Comparison of ENCODE assay signal across 27 cellular contexts in genomic region chr20:63303095-63303666, GRCh38. TPM values are rescaled to one million over a fixed set of nuclear protein-coding genes. Genes with fewer than 3 reads are reported as not detected.
DNase-seq lines count a peak whose midpoint lies in the region; ATAC-seq, FAIRE-seq and TF ChIP-seq lines count a peak whose summit lies in the region.
"Had no signal": no experiment of that assay in that cellular context is flagged by ENCODE, and none has a peak within 500 bp of the region (broad histone marks: within the 10 kb centered on the region; RNA-seq: fewer than 3 reads in every experiment).

No MANE protein-coding gene starts in this region.

- no peak overlapping the region for H2BK12ac ChIP-seq in neuronal stem cell (ENCODE audit: low read length)

- H3K79me1 ChIP-seq in neuronal stem cell (ENCODE audit: low read depth, low read length): no peaks in the 10 kb centered on the region

- H2BK120ac ChIP-seq in neuronal stem cell (ENCODE audit: low read depth, low read length): no peak overlapping the region

- no peak overlapping the region for H3K4ac ChIP-seq in neuronal stem cell (ENCODE audit: low read length)

- H3K4me1 ChIP-seq in HEK293 (ENCODE audit: control insufficient read depth, insufficient read depth, low read length): no peaks in the 10 kb centered on the region
- H3K4me1 ChIP-seq in neuronal stem cell (ENCODE audit: control insufficient read depth in 2 of 2, insufficient read depth in 1 of 2, low read depth in 1 of 2, low read length in 2 of 2): no peaks in the 10 kb centered on the region
- H3K4me1 ChIP-seq: BE2C had no signal

- H2AFZ ChIP-seq in neuronal stem cell (ENCODE audit: low read length): no peak overlapping the region

- no peak for TF ChIP-seq CTCF in HEK293 (tag by site-specific recombination; IDR thresholded peaks at IDR 0.05)

- H2BK15ac ChIP-seq in neuronal stem cell (ENCODE audit: low read length): no peak overlapping the region

- peak; percentile 90 for FAIRE-seq in HTR-8/SVneo (lab: Jason Lieb, UNC)
- FAIRE-seq: A204.1, GM12878, GM12892, GM18507 had no signal

- no peak overlapping the region for H3K9ac ChIP-seq in neuronal stem cell (ENCODE audit: low read depth, low read length, poor library complexity)
- H3K9ac ChIP-seq: BLaER1 had no signal

- H3K9me3 ChIP-seq in HEK293 (ENCODE audit: control insufficient read depth, insufficient read depth, low read depth, low read length) (no peaks in the 10 kb centered on the region), neuronal stem cell (replicated peaks in 1 of 2; ENCODE audit: control insufficient read depth in 2 of 2, insufficient read depth in 1 of 2, low read depth in 1 of 2, low read length in 2 of 2) (no peaks in the 10 kb centered on the region)
- H3K9me3 ChIP-seq: BE2C had no signal

- no peak overlapping the region for H3K4me2 ChIP-seq in neuronal stem cell (ENCODE audit: insufficient read depth, low read length, poor library complexity, severe bottlenecking)
- H3K4me2 ChIP-seq: BLaER1 had no signal

- no peak for DNase-seq in HTR-8/SVneo (ENCODE audit: insufficient read length, low spot score)
- no peak for DNase-seq in neuronal stem cell (ENCODE audit: low spot score)
- DNase-seq in substantia nigra (lab: John Stamatoyannopoulos, UW): no peak
- DNase-seq: 8988T; ACHN; BE2C; C1 segment of cervical spinal cord; CD4-positive, CD25-positive, alpha-beta regulatory T cell; CD8-positive, alpha-beta memory T cell; COR-L47; DMS 273 treated with DMSO at 0.1 percent for 48 hours; DMS153; DMS53; DMS79; DND-41; EL; GDM1 had no signal

- POLR2A ChIA-PET in HEK293 (lab: Yijun Ruan, JAX): no interaction called here

- no CpG with 5 or more reads among the region's 5 CpGs for WGBS in neuronal stem cell (ENCODE audit: extremely low coverage in 2 of 2, insufficient read length in 2 of 2, insufficient replicate concordance in 1 of 2), 2 donors

- H3K18ac ChIP-seq in neuronal stem cell (ENCODE audit: low read length): no peak overlapping the region

- H4K8ac ChIP-seq in neuronal stem cell (ENCODE audit: low read depth, low read length): no peak overlapping the region

- peaks cover 0 to 9% (median 0%) of the 10 kb centered on the region in 3 experiments for H3K27me3 ChIP-seq in neuronal stem cell (ENCODE audit: control insufficient read depth in 3 of 3, insufficient read depth in 3 of 3, low read depth in 1 of 3, low read length in 3 of 3)

- no peak overlapping the region for H2AK5ac ChIP-seq in neuronal stem cell (ENCODE audit: low read depth, low read length)

- H3K36me3 ChIP-seq in HEK293 (ENCODE audit: control insufficient read depth in 2 of 2, insufficient read depth in 1 of 2, low read length in 2 of 2): no peaks in the 10 kb centered on the region
- H3K36me3 ChIP-seq in neuronal stem cell (replicated peaks in 1 of 2; ENCODE audit: control insufficient read depth in 2 of 2, insufficient read depth in 2 of 2, low read length in 2 of 2): no peaks in the 10 kb centered on the region
- H3K36me3 ChIP-seq: BE2C, BLaER1 had no signal

- H3K27ac ChIP-seq in HEK293 (ENCODE audit: extremely low read depth, low read depth, low read length): no peak overlapping the region
- no peak overlapping the region for H3K27ac ChIP-seq in neuronal stem cell (replicated peaks; ENCODE audit: low read length)
- no peak overlapping the region for H3K27ac ChIP-seq in substantia nigra (ENCODE audit: low read depth, low read length, poor library complexity, severe bottlenecking)
- H3K27ac ChIP-seq: BLaER1 had no signal

- no peak overlapping the region for H3K23ac ChIP-seq in neuronal stem cell (ENCODE audit: low read depth, low read length, poor library complexity)

- CTCF ChIA-PET in HEK293 (lab: Yijun Ruan, JAX): no interaction called here

- H4K91ac ChIP-seq in neuronal stem cell (ENCODE audit: low read depth, low read length, poor library complexity): no peak overlapping the region

- no peak overlapping the region for H2BK5ac ChIP-seq in neuronal stem cell (ENCODE audit: low read length)

- ATAC-seq in GM21737 (IDR thresholded peaks at IDR 0.05; ENCODE audit: unreplicated experiment): no peak
- ATAC-seq: GM12878 had no signal

- H3K4me3 ChIP-seq in HEK293 (ENCODE audit: low read depth, low read length) (no peak overlapping the region), neuronal stem cell (ENCODE audit: low read length in 2 of 2) (no peak overlapping the region)
- H3K4me3 ChIP-seq: BLaER1, GM12878 had no signal

- H3K14ac ChIP-seq in neuronal stem cell (ENCODE audit: low read length): peak overlapping the region; percentile 38

TF ChIP-seq in HEK293, 187 proteins besides CTCF, POLR2A, EP300 and RAD21:
- TF ChIP-seq ZNF366 (tag by site-specific recombination; conservative IDR thresholded peaks at IDR 0.05): no peak
- no peak for TF ChIP-seq ZNF660 (tag by site-specific recombination; IDR thresholded peaks at IDR 0.05)
- no peak for TF ChIP-seq SP7 (tag by site-specific recombination; IDR thresholded peaks at IDR 0.05)
- TF ChIP-seq ZNF121 (tag by site-specific recombination; IDR thresholded peaks at IDR 0.05): peak; percentile 78; the same call in 1 of the 2 replicates
- TF ChIP-seq ZNF600 (tag by site-specific recombination; IDR thresholded peaks at IDR 0.05): no peak

RNA-seq across cellular contexts. Expression of gene COL20A1, which starts 10.2 kb away (rescaled TPM):
- polyA plus RNA-seq in neuronal stem cell (2013, experiment 1 of 2): 0.13 TPM
- polyA plus RNA-seq in neuronal stem cell (2013, experiment 2 of 2): 0.08 TPM
- polyA plus RNA-seq: AG04450; CD14-positive monocyte; CD4-positive, alpha-beta memory T cell; CD4-positive, CD25-positive, alpha-beta regulatory T cell; CD8-positive, alpha-beta memory T cell; GM12878 had no signal

RNA-seq across cellular contexts. Expression of gene ARFGAP1, which starts 30.6 kb away (rescaled TPM):
- polyA plus RNA-seq in neuronal stem cell (2013, experiment 1 of 2): 60.7 TPM
- polyA plus RNA-seq in neuronal stem cell (2013, experiment 2 of 2): 56.3 TPM

RNA-seq across cellular contexts. Expression of gene NKAIN4, which starts 48.9 kb away (rescaled TPM):
- 39.2 TPM for polyA plus RNA-seq in neuronal stem cell (2013, experiment 1 of 2)
- 40.2 TPM for polyA plus RNA-seq in neuronal stem cell (2013, experiment 2 of 2)
- polyA plus RNA-seq: AG04450; CD14-positive monocyte; CD4-positive, alpha-beta memory T cell; CD4-positive, CD25-positive, alpha-beta regulatory T cell; CD8-positive, alpha-beta memory T cell had no signal

RNA-seq across cellular contexts. Expression of gene CHRNA4, which starts 58.0 kb away (rescaled TPM):
- polyA plus RNA-seq in neuronal stem cell (2013, experiment 1 of 2): 0.29 TPM
- 0.19 TPM for polyA plus RNA-seq in neuronal stem cell (2013, experiment 2 of 2)
- polyA plus RNA-seq: AG04450; CD14-positive monocyte; CD4-positive, alpha-beta memory T cell; CD4-positive, CD25-positive, alpha-beta regulatory T cell; CD8-positive, alpha-beta memory T cell had no signal
